In the genomic region with DNA sequence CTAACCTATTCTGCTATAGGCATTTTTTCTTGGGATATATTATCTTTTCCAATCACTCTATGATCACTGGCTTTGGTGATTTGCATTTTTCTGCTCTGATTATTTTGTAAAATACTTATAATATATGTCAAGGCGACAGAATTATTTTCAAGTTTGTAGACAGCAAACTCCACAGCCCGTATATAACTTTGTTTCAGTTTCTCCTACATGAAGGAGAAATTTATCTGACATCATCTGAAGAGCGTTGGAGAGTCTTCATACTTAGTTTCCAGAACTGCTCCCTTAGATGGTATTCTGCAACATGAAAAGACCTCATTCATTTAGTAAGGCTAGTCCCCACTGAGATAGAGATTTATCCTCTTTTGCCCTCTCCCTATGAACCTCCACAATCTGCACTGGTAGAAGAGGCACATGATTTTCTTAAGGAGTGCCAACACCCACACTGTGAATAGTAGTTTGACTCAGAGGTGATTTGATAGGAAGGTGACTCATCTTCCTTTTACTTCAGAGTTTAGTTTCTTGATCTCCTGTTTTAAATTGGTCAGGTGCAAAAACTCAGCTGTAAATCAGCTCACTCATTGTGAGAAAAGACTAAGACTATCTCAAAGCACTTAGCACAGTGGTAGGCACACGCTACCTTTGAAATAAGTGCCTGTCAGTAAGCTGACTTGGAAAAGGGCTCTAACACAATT, we compare ENCODE assay signal across 12 cellular contexts.
DNase-seq lines count a peak whose midpoint lies in the region; ATAC-seq lines count a peak whose summit lies in the region.
"Had no signal": no experiment of that assay in that cellular context is flagged by ENCODE, and none has a peak within 500 bp of the region (broad histone marks: within the 10 kb centered on the region; RNA-seq: fewer than 3 reads in every experiment).

No MANE protein-coding gene starts in this region.

- H3K36me3 Mint-ChIP-seq in stimulated activated memory B cell treated with anti-CD40 and anti-IgM and Interleukin-4, amounts not matched to agents 10 μg/mL and 1 μg/mL and 100 μg/mL, for 72 hours, result no peaks in the 10 kb centered on the region

- no peak overlapping the region for H3K27ac Mint-ChIP-seq in stimulated activated memory B cell treated with anti-CD40 and anti-IgM and Interleukin-4, amounts not matched to agents 10 μg/mL and 1 μg/mL and 100 μg/mL, for 72 hours

- no peaks in the 10 kb centered on the region for H3K4me1 Mint-ChIP-seq in stimulated activated memory B cell treated with anti-CD40 and anti-IgM and Interleukin-4, amounts not matched to agents 10 μg/mL and 1 μg/mL and 100 μg/mL, for 72 hours

- peak; percentile 38 for DNase-seq in LoVo (ENCODE audit: low spot score)
- peak; percentile 80 for DNase-seq in dermis blood vessel endothelial cell
- DNase-seq in putamen (ENCODE audit: low spot score), result peak; percentile 60
- DNase-seq in iPS-NIHi7 (ENCODE audit: extremely low spot score), result no peak
- DNase-seq in NCI-H82 treated with DMSO at 0.1 percent for 48 hours (lab: John Stamatoyannopoulos, UW; ENCODE audit: unreplicated experiment), result no peak
- DNase-seq: H7, left cardiac atrium, pancreas, upper lobe of left lung, WERI-Rb-1 had no signal

- H3K4me3 Mint-ChIP-seq in stimulated activated memory B cell treated with anti-CD40 and anti-IgM and Interleukin-4, amounts not matched to agents 10 μg/mL and 1 μg/mL and 100 μg/mL, for 72 hours, result no peak overlapping the region

- peaks cover 4% of the 10 kb centered on the region for H3K9me3 Mint-ChIP-seq in stimulated activated memory B cell treated with anti-CD40 and anti-IgM and Interleukin-4, amounts not matched to agents 10 μg/mL and 1 μg/mL and 100 μg/mL, for 72 hours

- H3K27me3 Mint-ChIP-seq in stimulated activated memory B cell treated with anti-CD40 and anti-IgM and Interleukin-4, amounts not matched to agents 10 μg/mL and 1 μg/mL and 100 μg/mL, for 72 hours, result no peaks in the 10 kb centered on the region

- peak; percentile 77 for ATAC-seq in GM18867 (IDR thresholded peaks at IDR 0.05; ENCODE audit: unreplicated experiment)
- no peak for ATAC-seq in stimulated activated memory B cell treated with anti-CD40 and anti-IgM and Interleukin-4, amounts not matched to agents 10 μg/mL and 1 μg/mL and 100 μg/mL, for 72 hours

Comparison
In these comparisons a context has a peak if more than half of its experiments do, and no peak if none do; other contexts are left out.
1. DNase-seq: peak in LoVo (single experiment), dermis blood vessel endothelial cell (single experiment) and putamen (single experiment); none in iPS-NIHi7 (single experiment) and NCI-H82 treated with DMSO at 0.1 percent for 48 hours (single experiment).